In genomic region chr11:12806113-12806512, GRCh38 we compare ENCODE assay signal across 16 cellular contexts.
A peak's percentile ranks its signal among the peaks of the same experiment; 100 is the strongest.
DNase-seq lines count a peak whose midpoint lies in the region; ATAC-seq, FAIRE-seq and TF ChIP-seq lines count a peak whose summit lies in the region.
"Had no signal": no experiment of that assay in that cellular context is flagged by ENCODE, and none has a peak within 500 bp of the region (broad histone marks: within the 10 kb centered on the region; RNA-seq: fewer than 3 reads in every experiment).

No MANE protein-coding gene starts in this region.

- H3K9me3 Mint-ChIP-seq in mesothelial cell of epicardium, result no peaks in the 10 kb centered on the region
- H3K9me3 Mint-ChIP-seq: activated T-helper 17 cell treated with anti-CD3 and anti-CD28 coated beads, Interleukin-2, amount 50 U/mL, for 72 hours had no signal

- H3K79me2 ChIP-seq in KMS-11 (ENCODE audit: insufficient read depth, low read depth) (peaks cover 64% of the 10 kb centered on the region; the same call in 1 of the 2 replicates), mammary epithelial cell (ENCODE audit: insufficient read depth, low read length) (peaks cover 89% of the 10 kb centered on the region)

- intact Hi-C loops in mammary epithelial cell (cut with micrococcal nuclease), result no loop called here

- no peak for TF ChIP-seq POLR2A in A549 (IDR thresholded peaks at IDR 0.05; ENCODE audit: low read length)

- TF ChIP-seq CTCF in A549 (IDR thresholded peaks at IDR 0.05) (no peak), KMS-11 (conservative IDR thresholded peaks at IDR 0.05; ENCODE audit: low read depth, low read length) (no peak), mammary epithelial cell (conservative IDR thresholded peaks at IDR 0.05 in 1 of 2, IDR thresholded peaks at IDR 0.05 in 1 of 2; ENCODE audit: extremely low read depth in 1 of 2, insufficient read depth in 1 of 2, low read depth in 1 of 2, low read length in 2 of 2) (no peak), mesothelial cell of epicardium (IDR thresholded peaks at IDR 0.05; ENCODE audit: unreplicated experiment) (no peak)

- TF ChIP-seq EP300 in A549 (IDR thresholded peaks at IDR 0.05), result no peak

- H2AFZ ChIP-seq in KMS-11 (ENCODE audit: low read depth) (no peak overlapping the region), mammary epithelial cell (ENCODE audit: low read depth, low read length) (no peak overlapping the region)

- no peaks in the 10 kb centered on the region for H3K9me3 ChIP-seq in A549
- H3K9me3 ChIP-seq in mammary epithelial cell (replicated peaks; ENCODE audit: insufficient read depth, low read length), result no peaks in the 10 kb centered on the region
- H3K9me3 ChIP-seq: esophagus muscularis mucosa had no signal

- POLR2A ChIA-PET in A549 (lab: Yijun Ruan, JAX), result no interaction called here

- 48% methylated on average over 2 of the region's 2 CpGs for WGBS in A549 (ENCODE audit: missing lambda C conversion rate)
- WGBS in mammary epithelial cell (ENCODE audit: low coverage, missing lambda C conversion rate), result 67% methylated on average over 2 of the region's 2 CpGs

- TF ChIP-seq RAD21 in A549 (conservative IDR thresholded peaks at IDR 0.05 in 1 of 2, IDR thresholded peaks at IDR 0.05 in 1 of 2), result no peak

- H3K4me1 ChIP-seq in A549 (peaks cover 97% of the 10 kb centered on the region), KMS-11 (ENCODE audit: low read depth, poor library complexity, severe bottlenecking) (peaks cover 91% of the 10 kb centered on the region), mammary epithelial cell (ENCODE audit: insufficient read depth, low read length) (peaks cover 84% of the 10 kb centered on the region)

- no TSS peak for BruUV-seq in mammary epithelial cell (replicated peaks; lab: Mats Ljungman, UMichigan)

- H3K36me3 Mint-ChIP-seq in mesothelial cell of epicardium, result no peaks in the 10 kb centered on the region
- H3K36me3 Mint-ChIP-seq: naive thymus-derived CD8-positive, alpha-beta T cell had no signal

- H3K9ac ChIP-seq in KMS-11 (no peak overlapping the region), mammary epithelial cell (ENCODE audit: insufficient read depth, low read length) (no peak overlapping the region)

- H3K4me3 ChIP-seq in A549 (no peak overlapping the region), KMS-11 (IDR thresholded peaks at IDR 0.05; ENCODE audit: insufficient read depth, low read depth, low read length) (no peak overlapping the region), mammary epithelial cell (replicated peaks in 1 of 3; ENCODE audit: insufficient read depth in 1 of 3, low read depth in 2 of 3, low read length in 3 of 3) (no peak overlapping the region)
- H3K4me3 ChIP-seq: esophagus muscularis mucosa had no signal

- ATAC-seq in A549 (no peak), GM18502 (IDR thresholded peaks at IDR 0.05; ENCODE audit: poor library complexity, unreplicated experiment) (no peak), HG03135 (IDR thresholded peaks at IDR 0.05; ENCODE audit: unreplicated experiment) (no peak)
- ATAC-seq: activated CD8-positive, alpha-beta T cell treated with anti-CD3 and anti-CD28 coated beads, Interleukin-2, amount 10 ng/mL, durations not matched to agents 7 days and 5 days; activated T-helper 17 cell treated with anti-CD3 and anti-CD28 coated beads, Interleukin-2, amount 50 U/mL, for 72 hours; naive thymus-derived CD8-positive, alpha-beta T cell; SK-N-SH treated with all-trans-retinoic acid at 6 μM for 48 hours had no signal

- H3K4me2 ChIP-seq in A549 (peak overlapping the region; percentile 72), KMS-11 (peak overlapping the region; percentile 72; the same call in 1 of the 2 replicates), mammary epithelial cell (ENCODE audit: insufficient read depth, low read depth, low read length) (no peak overlapping the region)

- no peaks in the 10 kb centered on the region for H3K27me3 ChIP-seq in KMS-11 (ENCODE audit: insufficient read depth, low read depth)
- no peaks in the 10 kb centered on the region for H3K27me3 ChIP-seq in mammary epithelial cell (ENCODE audit: insufficient read depth, low read length)
- H3K27me3 ChIP-seq: esophagus muscularis mucosa had no signal

- H3K36me3 ChIP-seq in KMS-11 (ENCODE audit: insufficient read depth), result no peaks in the 10 kb centered on the region
- H3K36me3 ChIP-seq in mammary epithelial cell (ENCODE audit: insufficient read depth, low read length), result no peaks in the 10 kb centered on the region
- H3K36me3 ChIP-seq: esophagus muscularis mucosa had no signal

- in situ Hi-C loops in mammary epithelial cell (cut with MboI; ENCODE audit: low sequenced_read_pairs in 2 of 2), result no loop called here

- H3K27ac ChIP-seq in A549 (peak overlapping the region; percentile 29 to 89; a peak in 5 of 6 replicates), KMS-11 (no peak overlapping the region), mammary epithelial cell (ENCODE audit: insufficient read depth, low read depth, low read length) (peak overlapping the region; percentile 58)
- H3K27ac ChIP-seq: esophagus muscularis mucosa had no signal

- DNase-seq in A549 (ENCODE audit: low read depth in 1 of 2, low spot score in 1 of 2), result peak in 1 of 2 experiments; percentile 40
- peak; percentile 77 for DNase-seq in mammary epithelial cell
- DNase-seq in mesothelial cell of epicardium (ENCODE audit: low spot score in 2 of 2, unreplicated experiment in 2 of 2), result no peak
- no peak for DNase-seq in midbrain (lab: John Stamatoyannopoulos, UW)
- no peak for DNase-seq in NCI-H2029 (lab: John Stamatoyannopoulos, UW)
- DNase-seq: activated CD8-positive, alpha-beta T cell treated with anti-CD3 and anti-CD28 coated beads, Interleukin-2, amount 10 ng/mL, durations not matched to agents 7 days and 5 days; cortex of kidney; MV-4-11; naive thymus-derived CD8-positive, alpha-beta T cell; OCI-M1 had no signal

- H3K4me3 Mint-ChIP-seq in mesothelial cell of epicardium, result no peak overlapping the region
- H3K4me3 Mint-ChIP-seq: activated CD8-positive, alpha-beta T cell treated with anti-CD3 and anti-CD28 coated beads, Interleukin-2, amount 10 ng/mL, durations not matched to agents 7 days and 5 days; activated T-helper 17 cell treated with anti-CD3 and anti-CD28 coated beads, Interleukin-2, amount 50 U/mL, for 72 hours; naive thymus-derived CD8-positive, alpha-beta T cell had no signal

- H4K20me1 ChIP-seq in KMS-11 (ENCODE audit: insufficient read depth) (0 out of 2 replicates have a peak, but pooled peaks cover 6% of the 10 kb centered on the region), mammary epithelial cell (ENCODE audit: insufficient read depth, low read length) (no peaks in the 10 kb centered on the region)

- no peak for FAIRE-seq in A549 (lab: Jason Lieb, UNC)

- H3K27me3 Mint-ChIP-seq in mesothelial cell of epicardium (ENCODE audit: low read depth), result no peaks in the 10 kb centered on the region

- peaks cover 97% of the 10 kb centered on the region for H3K4me1 Mint-ChIP-seq in mesothelial cell of epicardium
- H3K4me1 Mint-ChIP-seq: activated T-helper 17 cell treated with anti-CD3 and anti-CD28 coated beads, Interleukin-2, amount 50 U/mL, for 72 hours; naive thymus-derived CD8-positive, alpha-beta T cell had no signal

- CTCF ChIA-PET in A549 (lab: Yijun Ruan, JAX), result interaction anchor here (0.8 to 1.4 kb wide), 2 partner anchors 10 to 22 kb away, joined by 3 read pairs; no protein-coding TSS in a partner anchor
- CTCF ChIA-PET in mammary epithelial cell (lab: Charles Lee; ENCODE audit: low non-redundant PET), result interaction anchor here (0.6 kb wide), 1 partner anchor 40 kb away, joined by 7 read pairs; no protein-coding TSS in a partner anchor

- peak overlapping the region; percentile 97 for H3K27ac Mint-ChIP-seq in mesothelial cell of epicardium
- H3K27ac Mint-ChIP-seq: activated CD8-positive, alpha-beta T cell treated with anti-CD3 and anti-CD28 coated beads, Interleukin-2, amount 10 ng/mL, durations not matched to agents 7 days and 5 days; activated T-helper 17 cell treated with anti-CD3 and anti-CD28 coated beads, Interleukin-2, amount 50 U/mL, for 72 hours; naive thymus-derived CD8-positive, alpha-beta T cell had no signal

- dilution Hi-C loops in mammary epithelial cell (cut with HindIII; ENCODE audit: low sequenced_read_pairs), result no loop called here

TF ChIP-seq in A549, 52 proteins besides CTCF, POLR2A, EP300 and RAD21:
- TF ChIP-seq CHD2 (IDR thresholded peaks at IDR 0.05; ENCODE audit: low read length, partially characterized antibody) (no peak), CEBPB (IDR thresholded peaks at IDR 0.05) (peak; percentile 45 to 63; a peak in 2 of 4 replicates)
TF ChIP-seq in A549: peak in this region for 1.
